18 cellular contexts compared by ENCODE assay signal in genomic region chr18:76908277-76908676, GRCh38.
DNase-seq lines count a peak whose midpoint lies in the region; ATAC-seq and TF ChIP-seq lines count a peak whose summit lies in the region.
"Had no signal": no experiment of that assay in that cellular context is flagged by ENCODE, and none has a peak within 500 bp of the region (broad histone marks: within the 10 kb centered on the region; RNA-seq: fewer than 3 reads in every experiment).

No MANE protein-coding gene starts in this region.

- H3K9me3 ChIP-seq in neural progenitor cell (ENCODE audit: low read depth): no peaks in the 10 kb centered on the region
- H3K9me3 ChIP-seq: BLaER1, Caco-2 had no signal

- no peak overlapping the region for H3K4me3 Mint-ChIP-seq in T-helper 2 cell treated with Interferon-gamma antibody and Interleukin-4, amounts not matched to agents 5 μg/mL and 100 μg/mL, for 36 hours
- peak overlapping the region; percentile 34 for H3K4me3 Mint-ChIP-seq in activated naive CD8-positive, alpha-beta T cell treated with anti-CD3 and anti-CD28 coated beads for 36 hours
- no peak overlapping the region for H3K4me3 Mint-ChIP-seq in activated naive CD8-positive, alpha-beta T cell treated with anti-CD3 and anti-CD28 coated beads, Interleukin-2, amount 50 U/mL, for 24 hours
- H3K4me3 Mint-ChIP-seq in neural progenitor cell: no peak overlapping the region
- H3K4me3 Mint-ChIP-seq: B cell; CD4-positive, CD25-positive, alpha-beta regulatory T cell; CD8-positive, alpha-beta T cell had no signal

- no peaks in the 10 kb centered on the region for H4K20me1 ChIP-seq in neural progenitor cell (ENCODE audit: low read depth)
- H4K20me1 ChIP-seq: BLaER1 had no signal

- no peak overlapping the region for H3K4me2 ChIP-seq in neural progenitor cell
- H3K4me2 ChIP-seq: BLaER1 had no signal

- no peak overlapping the region for H3K4me3 ChIP-seq in neural progenitor cell
- H3K4me3 ChIP-seq: BLaER1 had no signal

- no peaks in the 10 kb centered on the region for H3K27me3 ChIP-seq in neural progenitor cell
- H3K27me3 ChIP-seq: BLaER1 had no signal

- no peaks in the 10 kb centered on the region for H3K27me3 Mint-ChIP-seq in T-helper 2 cell treated with Interferon-gamma antibody and Interleukin-4, amounts not matched to agents 5 μg/mL and 100 μg/mL, for 36 hours (ENCODE audit: low read depth)
- H3K27me3 Mint-ChIP-seq in activated naive CD8-positive, alpha-beta T cell treated with anti-CD3 and anti-CD28 coated beads for 36 hours: no peaks in the 10 kb centered on the region
- no peaks in the 10 kb centered on the region for H3K27me3 Mint-ChIP-seq in activated naive CD8-positive, alpha-beta T cell treated with anti-CD3 and anti-CD28 coated beads, Interleukin-2, amount 50 U/mL, for 24 hours
- H3K27me3 Mint-ChIP-seq in neural progenitor cell (ENCODE audit: insufficient read depth, low read depth): no peaks in the 10 kb centered on the region
- H3K27me3 Mint-ChIP-seq: B cell; CD4-positive, CD25-positive, alpha-beta regulatory T cell had no signal

- peaks cover 29% of the 10 kb centered on the region for H3K36me3 Mint-ChIP-seq in T-helper 2 cell treated with Interferon-gamma antibody and Interleukin-4, amounts not matched to agents 5 μg/mL and 100 μg/mL, for 36 hours (ENCODE audit: low read depth)
- peaks cover 7% of the 10 kb centered on the region for H3K36me3 Mint-ChIP-seq in activated naive CD8-positive, alpha-beta T cell treated with anti-CD3 and anti-CD28 coated beads for 36 hours
- H3K36me3 Mint-ChIP-seq in activated naive CD8-positive, alpha-beta T cell treated with anti-CD3 and anti-CD28 coated beads, Interleukin-2, amount 50 U/mL, for 24 hours (ENCODE audit: low read depth): peaks cover 26% of the 10 kb centered on the region
- peaks cover 23% of the 10 kb centered on the region for H3K36me3 Mint-ChIP-seq in neural progenitor cell

- H3K4me1 ChIP-seq in neural progenitor cell: no peaks in the 10 kb centered on the region
- H3K4me1 ChIP-seq: BLaER1, Caco-2 had no signal

- H3F3A ChIP-seq in neural progenitor cell (ENCODE audit: low read depth): no peaks in the 10 kb centered on the region

- no peak overlapping the region for H2AFZ ChIP-seq in neural progenitor cell (replicated peaks)

- H3K27ac Mint-ChIP-seq in T-helper 2 cell treated with Interferon-gamma antibody and Interleukin-4, amounts not matched to agents 5 μg/mL and 100 μg/mL, for 36 hours: peak overlapping the region; percentile 23
- H3K27ac Mint-ChIP-seq in activated naive CD8-positive, alpha-beta T cell treated with anti-CD3 and anti-CD28 coated beads for 36 hours: no peak overlapping the region
- no peak overlapping the region for H3K27ac Mint-ChIP-seq in activated naive CD8-positive, alpha-beta T cell treated with anti-CD3 and anti-CD28 coated beads, Interleukin-2, amount 50 U/mL, for 24 hours
- peak overlapping the region; percentile 63 for H3K27ac Mint-ChIP-seq in neural progenitor cell
- H3K27ac Mint-ChIP-seq: B cell; CD4-positive, CD25-positive, alpha-beta regulatory T cell; CD8-positive, alpha-beta T cell had no signal

- H3K27ac ChIP-seq in neural progenitor cell: no peak overlapping the region
- H3K27ac ChIP-seq: 22Rv1, BLaER1, C4-2B had no signal

- H3K9ac ChIP-seq in neural progenitor cell: no peak overlapping the region
- H3K9ac ChIP-seq: BLaER1 had no signal

- H3K36me3 ChIP-seq in neural progenitor cell: no peaks in the 10 kb centered on the region

- intact Hi-C loops in left cardiac atrium (cut with DNase I): no loop called here

- H3K79me2 ChIP-seq in neural progenitor cell (ENCODE audit: low read depth): no peaks in the 10 kb centered on the region

- no peaks in the 10 kb centered on the region for H3K9me3 Mint-ChIP-seq in T-helper 2 cell treated with Interferon-gamma antibody and Interleukin-4, amounts not matched to agents 5 μg/mL and 100 μg/mL, for 36 hours
- H3K9me3 Mint-ChIP-seq in activated naive CD8-positive, alpha-beta T cell treated with anti-CD3 and anti-CD28 coated beads for 36 hours: no peaks in the 10 kb centered on the region
- no peaks in the 10 kb centered on the region for H3K9me3 Mint-ChIP-seq in activated naive CD8-positive, alpha-beta T cell treated with anti-CD3 and anti-CD28 coated beads, Interleukin-2, amount 50 U/mL, for 24 hours
- no peaks in the 10 kb centered on the region for H3K9me3 Mint-ChIP-seq in neural progenitor cell
- H3K9me3 Mint-ChIP-seq: CD4-positive, CD25-positive, alpha-beta regulatory T cell; CD8-positive, alpha-beta T cell had no signal

- TF ChIP-seq CTCF in neural progenitor cell (IDR thresholded peaks at IDR 0.05): no peak

- no peak for ATAC-seq in activated naive CD8-positive, alpha-beta T cell treated with anti-CD3 and anti-CD28 coated beads, Interleukin-2, amount 50 U/mL, for 24 hours
- no peak for ATAC-seq in left cardiac atrium
- ATAC-seq: CD8-positive, alpha-beta T cell had no signal

- no peak for DNase-seq in T-helper 2 cell treated with Interferon-gamma antibody and Interleukin-4, amounts not matched to agents 5 μg/mL and 100 μg/mL, for 36 hours (ENCODE audit: low spot score)
- DNase-seq in T-helper 2 cell: no peak
- DNase-seq in activated naive CD8-positive, alpha-beta T cell treated with anti-CD3 and anti-CD28 coated beads for 36 hours: no peak
- no peak for DNase-seq in activated naive CD8-positive, alpha-beta T cell treated with anti-CD3 and anti-CD28 coated beads, Interleukin-2, amount 50 U/mL, for 24 hours
- no peak for DNase-seq in neural progenitor cell (ENCODE audit: low spot score)
- no peak for DNase-seq in left cardiac atrium
- DNase-seq: Caco-2; CD4-positive, CD25-positive, alpha-beta regulatory T cell; CD8-positive, alpha-beta T cell; DMS153; DND-41; GOT3; H7; HCEC 1CT had no signal

- H3K4me1 Mint-ChIP-seq in T-helper 2 cell treated with Interferon-gamma antibody and Interleukin-4, amounts not matched to agents 5 μg/mL and 100 μg/mL, for 36 hours (ENCODE audit: low read depth): no peaks in the 10 kb centered on the region
- H3K4me1 Mint-ChIP-seq in activated naive CD8-positive, alpha-beta T cell treated with anti-CD3 and anti-CD28 coated beads for 36 hours: no peaks in the 10 kb centered on the region
- H3K4me1 Mint-ChIP-seq in activated naive CD8-positive, alpha-beta T cell treated with anti-CD3 and anti-CD28 coated beads, Interleukin-2, amount 50 U/mL, for 24 hours: peaks cover 2% of the 10 kb centered on the region
- no peaks in the 10 kb centered on the region for H3K4me1 Mint-ChIP-seq in neural progenitor cell
- H3K4me1 Mint-ChIP-seq: B cell had no signal

Comparison
In these comparisons a context has a peak if more than half of its experiments do, and no peak if none do; other contexts are left out.
1. H3K27ac Mint-ChIP-seq: peak in T-helper 2 cell treated with Interferon-gamma antibody and Interleukin-4, amounts not matched to agents 5 μg/mL and 100 μg/mL, for 36 hours (single experiment) and neural progenitor cell (single experiment); none in activated naive CD8-positive, alpha-beta T cell treated with anti-CD3 and anti-CD28 coated beads for 36 hours (single experiment) and activated naive CD8-positive, alpha-beta T cell treated with anti-CD3 and anti-CD28 coated beads, Interleukin-2, amount 50 U/mL, for 24 hours (single experiment).